In genomic region chr4:80362578-80363181, GRCh38 we compare ENCODE assay signal across 8 cellular contexts. TPM values are rescaled to one million over a fixed set of nuclear protein-coding genes. Genes with fewer than 3 reads are reported as not detected.
DNase-seq lines count a peak whose midpoint lies in the region; ATAC-seq, FAIRE-seq and TF ChIP-seq lines count a peak whose summit lies in the region.

No MANE protein-coding gene starts in this region.

- TF ChIP-seq CTCF in cardiac fibroblast (IDR thresholded peaks at IDR 0.05; ENCODE audit: low read depth, low read length): peak; percentile 71
- peak; percentile 23 for TF ChIP-seq CTCF in lung (IDR thresholded peaks at IDR 0.05; ENCODE audit: control extremely low read depth, extremely low read depth)
- TF ChIP-seq CTCF in tibial nerve (IDR thresholded peaks at IDR 0.05): peak in 4 of 5 experiments; percentile 17 to 34 (median 26)

- H3K27ac Mint-ChIP-seq in CD4-positive, CD25-positive, alpha-beta regulatory T cell: no peak overlapping the region

- DNase-seq in CD4-positive, CD25-positive, alpha-beta regulatory T cell: peak; percentile 13 to 53 (median 50)
- no peak for DNase-seq in GM18507 (ENCODE audit: extremely low spot score, insufficient read length, low read depth)
- peak; percentile 75 to 79 for DNase-seq in Kasumi-1 (lab: John Stamatoyannopoulos, UW)
- peak; percentile 55 for DNase-seq in SKM-1 (lab: John Stamatoyannopoulos, UW; ENCODE audit: unreplicated experiment)
- peak; percentile 55 to 59 for DNase-seq in cardiac fibroblast (ENCODE audit: low read depth in 2 of 2)
- no peak for DNase-seq in lung (ENCODE audit: low spot score)
- no peak for DNase-seq in tibial nerve (ENCODE audit: low spot score in 2 of 2)

- TF ChIP-seq EP300 in tibial nerve (IDR thresholded peaks at IDR 0.05): no peak

- peak in 1 of 2 donors; percentile 43 for ATAC-seq in CD4-positive, CD25-positive, alpha-beta regulatory T cell (ENCODE audit: low read depth in 2 of 2)
- ATAC-seq in lung (ENCODE audit: insufficient read depth, low FRiP score) (no peak), HG03342 (IDR thresholded peaks at IDR 0.05; ENCODE audit: unreplicated experiment) (no peak)

- no peaks in the 10 kb centered on the region for H3K36me3 ChIP-seq in CD4-positive, CD25-positive, alpha-beta regulatory T cell (ENCODE audit: control insufficient read depth, insufficient read depth, low read length)
- H3K36me3 ChIP-seq in lung (ENCODE audit: control insufficient read depth in 2 of 2, insufficient read depth in 2 of 2, low read length in 2 of 2) (no peaks in the 10 kb centered on the region), tibial nerve (no peaks in the 10 kb centered on the region)

- WGBS in lung, 2 donors: 9 to 10% methylated on average over 4 of the region's 4 CpGs
- 12 to 15% methylated on average over 4 of the region's 4 CpGs for WGBS in tibial nerve, 2 donors

- peaks cover 12% of the 10 kb centered on the region for H3K27me3 ChIP-seq in CD4-positive, CD25-positive, alpha-beta regulatory T cell (ENCODE audit: control insufficient read depth, insufficient read depth, low read length)
- no peaks in the 10 kb centered on the region for H3K27me3 ChIP-seq in lung (ENCODE audit: control insufficient read depth, insufficient read depth)
- no peaks in the 10 kb centered on the region for H3K27me3 ChIP-seq in tibial nerve

- FAIRE-seq in GM18507 (lab: Jason Lieb, UNC): peak; percentile 83

- no peak overlapping the region for H3K4me3 ChIP-seq in CD4-positive, CD25-positive, alpha-beta regulatory T cell (ENCODE audit: low read depth, low read length)
- H3K4me3 ChIP-seq in cardiac fibroblast (replicated peaks in 1 of 2; ENCODE audit: low read depth in 2 of 2, low read length in 2 of 2) (no peak overlapping the region), lung (no peak overlapping the region), tibial nerve (no peak overlapping the region)

- no peaks in the 10 kb centered on the region for H3K9me3 Mint-ChIP-seq in CD4-positive, CD25-positive, alpha-beta regulatory T cell

- no peak overlapping the region for H3K27ac ChIP-seq in CD4-positive, CD25-positive, alpha-beta regulatory T cell (ENCODE audit: insufficient read depth, low read length, poor library complexity, severe bottlenecking)
- no peak overlapping the region for H3K27ac ChIP-seq in lung (ENCODE audit: low read depth in 1 of 2, low read length in 1 of 2)
- no peak overlapping the region for H3K27ac ChIP-seq in tibial nerve

- H3K4me3 Mint-ChIP-seq in CD4-positive, CD25-positive, alpha-beta regulatory T cell: no peak overlapping the region

- no peaks in the 10 kb centered on the region for H3K9me3 ChIP-seq in CD4-positive, CD25-positive, alpha-beta regulatory T cell (ENCODE audit: control insufficient read depth in 2 of 2, low read length in 2 of 2)
- H3K9me3 ChIP-seq in lung (ENCODE audit: control insufficient read depth in 2 of 2, insufficient read depth in 1 of 2, low read length in 1 of 2) (no peaks in the 10 kb centered on the region), tibial nerve (no peaks in the 10 kb centered on the region)

- no peak for TF ChIP-seq POLR2A in tibial nerve (IDR thresholded peaks at IDR 0.05)

- H3K4me1 Mint-ChIP-seq in CD4-positive, CD25-positive, alpha-beta regulatory T cell: peaks cover 4 to 17% (median 8%) of the 10 kb centered on the region in 4 donors

- peaks cover 31% of the 10 kb centered on the region for H3K27me3 Mint-ChIP-seq in CD4-positive, CD25-positive, alpha-beta regulatory T cell

- peaks cover 3% of the 10 kb centered on the region for H3K4me1 ChIP-seq in CD4-positive, CD25-positive, alpha-beta regulatory T cell (ENCODE audit: control insufficient read depth, insufficient read depth, low read length, poor library complexity, severe bottlenecking)
- H3K4me1 ChIP-seq in lung (ENCODE audit: control insufficient read depth in 2 of 2, insufficient read depth in 2 of 2, low read length in 2 of 2) (no peaks in the 10 kb centered on the region), tibial nerve (no peaks in the 10 kb centered on the region)

- H3K36me3 Mint-ChIP-seq in CD4-positive, CD25-positive, alpha-beta regulatory T cell: no peaks in the 10 kb centered on the region

RNA-seq across cellular contexts. Expression of gene CFAP299, which starts 27.1 kb away (rescaled TPM):
- total RNA-seq in CD4-positive, CD25-positive, alpha-beta regulatory T cell: not detected
- polyA plus RNA-seq in CD4-positive, CD25-positive, alpha-beta regulatory T cell: not detected
- total RNA-seq in lung (10 to 100 TPM in 1 of 2 donors, 1 to 10 TPM in 1; 7.9 to 30.2 TPM), tibial nerve (under 1 TPM in 3 of 4 donors, not detected in 1; under 0.01 to 0.87 (median 0.39) TPM)
- polyA plus RNA-seq in lung: 1 to 10 TPM; 2.8 to 5.4 TPM

Comparison
In these comparisons a context has a peak if more than half of its experiments do, and no peak if none do; other contexts are left out.
1. DNase-seq: peak in CD4-positive, CD25-positive, alpha-beta regulatory T cell (3 of 3), Kasumi-1 (2 of 2), SKM-1 (single experiment) and cardiac fibroblast (2 of 2); none in GM18507 (single experiment), lung (single experiment) and tibial nerve (0 of 2).
2. Peak in every context shown above with its lines, with median percentiles within 50 percentile points of each other: CTCF ChIP-seq.